Comparison of ENCODE assay signal across 19 cellular contexts in the genomic region with DNA sequence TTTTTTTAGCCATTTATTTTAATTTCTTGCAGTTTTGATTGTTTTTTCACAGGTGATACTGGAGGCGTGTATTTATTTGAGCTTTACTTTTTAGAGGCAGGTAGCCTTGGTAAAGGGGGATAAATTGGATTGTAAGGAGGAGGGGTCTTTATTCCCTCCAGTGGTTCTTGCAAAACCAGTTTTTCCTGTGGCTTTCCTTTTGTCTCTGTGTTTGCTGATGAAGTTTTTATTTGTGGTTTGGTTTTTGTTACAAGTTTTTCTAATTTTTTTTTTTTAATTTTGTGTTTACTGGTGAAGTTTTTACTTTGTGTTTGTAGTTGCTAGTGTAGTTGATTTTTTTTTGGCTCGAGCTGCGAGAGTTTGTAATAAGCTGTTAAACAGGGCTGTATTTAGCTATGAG.
A peak's percentile ranks its signal among the peaks of the same experiment; 100 is the strongest.
DNase-seq lines count a peak whose midpoint lies in the region; FAIRE-seq and TF ChIP-seq lines count a peak whose summit lies in the region.
"Had no signal": no experiment of that assay in that cellular context is flagged by ENCODE, and none has a peak within 500 bp of the region (broad histone marks: within the 10 kb centered on the region; RNA-seq: fewer than 3 reads in every experiment).

No MANE protein-coding gene starts in this region.

- H3K79me1 ChIP-seq in H1 (ENCODE audit: low read depth, low read length), result no peaks in the 10 kb centered on the region

- no peak overlapping the region for H4K91ac ChIP-seq in H1 (replicated peaks; ENCODE audit: insufficient read length, low read length)

- no peak overlapping the region for H3K56ac ChIP-seq in H1 (replicated peaks; ENCODE audit: insufficient read length, low read depth, low read length)

- H3K9ac ChIP-seq in H1 (replicated peaks in 1 of 4; ENCODE audit: extremely low read depth in 1 of 4, low read depth in 3 of 4, low read length in 3 of 4), result no peak overlapping the region

- peak overlapping the region; percentile 76 for H4K5ac ChIP-seq in H1 (ENCODE audit: insufficient read length, low read depth, low read length)

- no peak overlapping the region for H3K4me2 ChIP-seq in H1 (ENCODE audit: insufficient read depth in 1 of 2, low read depth in 2 of 2, low read length in 2 of 2)
- H3K4me2 ChIP-seq: A549 had no signal

- no peak overlapping the region for H3K4ac ChIP-seq in H1 (replicated peaks; ENCODE audit: insufficient read length, low read depth, low read length)

- no peak overlapping the region for H2AFZ ChIP-seq in H1 (ENCODE audit: low read length)

- no peak overlapping the region for H2BK120ac ChIP-seq in H1 (replicated peaks; ENCODE audit: low read depth, low read length)

- H3K14ac ChIP-seq in H1 (ENCODE audit: insufficient read length), result no peak overlapping the region

- no peak for TF ChIP-seq CTCF in H1 (IDR thresholded peaks at IDR 0.05; ENCODE audit: control extremely low read depth in 1 of 3, insufficient read depth in 1 of 3, low read depth in 1 of 3, low read length in 3 of 3)

- no peak overlapping the region for H2BK5ac ChIP-seq in H1 (ENCODE audit: low read depth, low read length)

- H3K23me2 ChIP-seq in H1 (ENCODE audit: low read depth, low read length), result no peaks in the 10 kb centered on the region

- H3K27ac ChIP-seq in H1 (ENCODE audit: low read depth, low read length), result no peak overlapping the region
- H3K27ac ChIP-seq in effector memory CD4-positive, alpha-beta T cell (ENCODE audit: insufficient read depth, low read length, poor library complexity, severe bottlenecking), result no peak overlapping the region
- H3K27ac ChIP-seq: 22Rv1, A549, C4-2B had no signal

- no peak overlapping the region for H3K18ac ChIP-seq in H1 (ENCODE audit: extremely low read depth, low read length)

- no peak overlapping the region for H2BK12ac ChIP-seq in H1 (ENCODE audit: low read depth, low read length)

- H4K8ac ChIP-seq in H1 (ENCODE audit: extremely low read depth, insufficient read depth, low read length), result no peak overlapping the region

- no peak for TF ChIP-seq RAD21 in H1 (IDR thresholded peaks at IDR 0.05 in 1 of 2, conservative IDR thresholded peaks at IDR 0.05 in 1 of 2; ENCODE audit: low read depth in 2 of 2, low read length in 2 of 2)

- H2AK5ac ChIP-seq in H1 (ENCODE audit: low read depth, low read length), result no peak overlapping the region

- H2BK15ac ChIP-seq in H1 (ENCODE audit: low read length), result no peak overlapping the region

- H3K4me1 ChIP-seq in H1 (replicated peaks in 1 of 4; ENCODE audit: control insufficient read depth in 3 of 4, insufficient read depth in 4 of 4, low read length in 3 of 4), result 0 out of 7 replicates have a peak, but pooled peaks cover 0 to 3% (median 0%) of the 10 kb centered on the region in 4 experiments
- H3K4me1 ChIP-seq in effector memory CD4-positive, alpha-beta T cell (ENCODE audit: control insufficient read depth, insufficient read depth, low read length, poor library complexity, severe bottlenecking), result no peaks in the 10 kb centered on the region
- H3K4me1 ChIP-seq: A549 had no signal

- peaks cover 0 to 10% (median 3%) of the 10 kb centered on the region in 4 experiments; a peak in 3 of 8 replicates for H3K36me3 ChIP-seq in H1 (ENCODE audit: control insufficient read depth in 2 of 4, insufficient read depth in 4 of 4, low read length in 3 of 4)
- H3K36me3 ChIP-seq in effector memory CD4-positive, alpha-beta T cell (ENCODE audit: control insufficient read depth, insufficient read depth, low read length), result no peaks in the 10 kb centered on the region
- H3K36me3 ChIP-seq: HAP-1 had no signal

- H3K4me3 ChIP-seq in H1 (ENCODE audit: extremely low read depth in 1 of 4, insufficient read depth in 2 of 4, low read depth in 3 of 4, low read length in 4 of 4), result no peak overlapping the region; a peak in 1 of 8 replicates
- H3K4me3 ChIP-seq in effector memory CD4-positive, alpha-beta T cell (ENCODE audit: insufficient read depth, low read depth, low read length, poor library complexity, severe bottlenecking), result no peak overlapping the region
- H3K4me3 ChIP-seq: A549, HAP-1 had no signal

- no peak overlapping the region for H3K23ac ChIP-seq in H1 (ENCODE audit: insufficient read length)

- no peak for TF ChIP-seq EP300 in H1 (IDR thresholded peaks at IDR 0.05; ENCODE audit: borderline replicate concordance in 1 of 2, low read depth in 2 of 2, low read length in 2 of 2)

- no peaks in the 10 kb centered on the region for H3K27me3 ChIP-seq in H1 (replicated peaks in 1 of 4; ENCODE audit: control insufficient read depth in 3 of 4, extremely low read depth in 1 of 4, insufficient read depth in 3 of 4, low read length in 3 of 4)
- H3K27me3 ChIP-seq in effector memory CD4-positive, alpha-beta T cell (replicated peaks; ENCODE audit: control insufficient read depth, insufficient read depth, low read length, poor library complexity, severe bottlenecking), result no peaks in the 10 kb centered on the region

- H4K20me1 ChIP-seq in H1 (replicated peaks in 1 of 2; ENCODE audit: control insufficient read depth in 1 of 2, insufficient read depth in 2 of 2, low read length in 2 of 2), result no peaks in the 10 kb centered on the region

- CTCF ChIA-PET in H1 (lab: Charles Lee; ENCODE audit: partially characterized antibody), result interaction anchor here (1.5 kb wide), 1 partner anchor 622 kb away, joined by 3 read pairs; no protein-coding TSS in a partner anchor

- 89% methylated on average over 3 of the region's 3 CpGs; no CpG with 5 or more reads in 1 of the 2 experiments for WGBS in H1 (ENCODE audit: extremely low coverage in 1 of 2, insufficient coverage in 1 of 2, insufficient read length in 1 of 2, insufficient replicate concordance in 2 of 2, low coverage in 1 of 2, low lambda C conversion rate in 2 of 2, missing lambda C conversion rate in 1 of 2), 2 experiments

- no peak for FAIRE-seq in H1 (lab: Jason Lieb, UNC)
- FAIRE-seq: A549, GM12892, GM18507 had no signal

- H3K9me3 ChIP-seq in H1 (ENCODE audit: insufficient read depth in 2 of 2, low read depth in 1 of 2, low read length in 1 of 2), result peaks cover 19 to 25% of the 10 kb centered on the region in 2 experiments
- peaks cover 13% of the 10 kb centered on the region for H3K9me3 ChIP-seq in effector memory CD4-positive, alpha-beta T cell (ENCODE audit: control insufficient read depth, low read length)
- H3K9me3 ChIP-seq: A549, HAP-1 had no signal

- POLR2A ChIA-PET in H1 (lab: Charles Lee; ENCODE audit: partially characterized antibody), result no interaction called here

- no peaks in the 10 kb centered on the region for H3K79me2 ChIP-seq in H1 (ENCODE audit: control insufficient read depth in 1 of 2, insufficient read depth in 2 of 2, low read length in 2 of 2)

- H2BK20ac ChIP-seq in H1 (ENCODE audit: low read length), result no peak overlapping the region

- DNase-seq in DMS79 treated with DMSO at 0.1 percent for 48 hours (lab: John Stamatoyannopoulos, UW) (peak; percentile 23), DMS79 (lab: John Stamatoyannopoulos, UW) (no peak), DMS53 treated with DMSO at 0.1 percent for 48 hours (lab: John Stamatoyannopoulos, UW; ENCODE audit: unreplicated experiment) (peak; percentile 3), NCI-H748 (lab: John Stamatoyannopoulos, UW; ENCODE audit: unreplicated experiment) (peak; percentile 92), H1 (ENCODE audit: low read depth in 1 of 2, low spot score in 2 of 2) (no peak), GM19238 (ENCODE audit: insufficient read length, low spot score) (no peak)
- no peak for DNase-seq in effector memory CD4-positive, alpha-beta T cell
- DNase-seq in activated CD4-positive, alpha-beta T cell treated with anti-CD3 and anti-CD28 coated beads for 4 hours, result no peak
- DNase-seq: AML-193; CD4-positive, alpha-beta T cell; DMS153; GDM1; GOT3 had no signal

- TF ChIP-seq POLR2A in H1 (IDR thresholded peaks at IDR 0.05; ENCODE audit: control extremely low read depth in 1 of 2, low read depth in 2 of 2, low read length in 2 of 2), result no peak

TF ChIP-seq in H1, 55 proteins besides CTCF, POLR2A, EP300 and RAD21 (continues in another document):
- TF ChIP-seq CREB1 (IDR thresholded peaks at IDR 0.05) (no peak), SP1 (IDR thresholded peaks at IDR 0.05; ENCODE audit: low read depth, low read length) (0 out of 2 replicates have a peak, but pooled peaks have one; percentile 60), KDM1A (IDR thresholded peaks at IDR 0.05; ENCODE audit: borderline replicate concordance, low read length) (no peak), SIRT6 (IDR thresholded peaks at IDR 0.05; ENCODE audit: low read length) (no peak), ASH2L (IDR thresholded peaks at IDR 0.05; ENCODE audit: low read length) (peak; percentile 17)

Comparison
In these comparisons a context has a peak if more than half of its experiments do, and no peak if none do; other contexts are left out.
1. DNase-seq: peak in DMS79 treated with DMSO at 0.1 percent for 48 hours (single experiment), DMS53 treated with DMSO at 0.1 percent for 48 hours (single experiment) and NCI-H748 (single experiment); none in DMS79 (single experiment), H1 (0 of 2), GM19238 (single experiment), effector memory CD4-positive, alpha-beta T cell (0 of 3) and activated CD4-positive, alpha-beta T cell treated with anti-CD3 and anti-CD28 coated beads for 4 hours (0 of 2).